ENCODE assay signal across 8 cellular contexts in genomic region chr11:60334005-60334620, GRCh38. TPM values are rescaled to one million over a fixed set of nuclear protein-coding genes. Genes with fewer than 3 reads are reported as not detected.
DNase-seq lines count a peak whose midpoint lies in the region; ATAC-seq and TF ChIP-seq lines count a peak whose summit lies in the region.

No MANE protein-coding gene starts in this region.

- TF ChIP-seq POLR2A in gastroesophageal sphincter (IDR thresholded peaks at IDR 0.05), result no peak

- H3K4me1 ChIP-seq in gastroesophageal sphincter (no peaks in the 10 kb centered on the region), psoas muscle (no peaks in the 10 kb centered on the region)

- H3K36me3 Mint-ChIP-seq in activated T-helper 1 cell treated with anti-CD3 and anti-CD28 coated beads, Interleukin-12 subunit alpha, Interleukin-12 subunit beta, Interleukin-2, Interleukin-4 antibody, amounts not matched to agents 30 ng/mL and 10 ng/mL and 1 ng/mL, durations not matched to agents 14 hours and 24 hours and 36 hours (ENCODE audit: low read depth), result no peaks in the 10 kb centered on the region

- WGBS in gastroesophageal sphincter (ENCODE audit: low coverage in 1 of 2), 2 donors, result 17 to 31% methylated on average over 1 to 2 of the region's 2 CpGs
- WGBS in psoas muscle, 3 donors, result 9 to 26% (median 24%) methylated on average over 2 of the region's 2 CpGs

- TF ChIP-seq EP300 in gastroesophageal sphincter (IDR thresholded peaks at IDR 0.05), result no peak

- H3K4me1 Mint-ChIP-seq in activated T-helper 1 cell treated with anti-CD3 and anti-CD28 coated beads, Interleukin-12 subunit alpha, Interleukin-12 subunit beta, Interleukin-2, Interleukin-4 antibody, amounts not matched to agents 30 ng/mL and 10 ng/mL and 1 ng/mL, durations not matched to agents 14 hours and 24 hours and 36 hours (ENCODE audit: low read depth), result no peaks in the 10 kb centered on the region

- H3K27me3 Mint-ChIP-seq in activated T-helper 1 cell treated with anti-CD3 and anti-CD28 coated beads, Interleukin-12 subunit alpha, Interleukin-12 subunit beta, Interleukin-2, Interleukin-4 antibody, amounts not matched to agents 30 ng/mL and 10 ng/mL and 1 ng/mL, durations not matched to agents 14 hours and 24 hours and 36 hours (ENCODE audit: insufficient read depth), result peaks cover 2% of the 10 kb centered on the region

- H3K27ac ChIP-seq in gastroesophageal sphincter (no peak overlapping the region), psoas muscle (no peak overlapping the region)

- H3K36me3 ChIP-seq in gastroesophageal sphincter, result no peaks in the 10 kb centered on the region
- no peaks in the 10 kb centered on the region for H3K36me3 ChIP-seq in psoas muscle (ENCODE audit: insufficient read depth in 1 of 2, low read depth in 1 of 2)

- peak in 3 of 4 experiments; percentile 11 to 53 (median 36) for TF ChIP-seq CTCF in gastroesophageal sphincter (IDR thresholded peaks at IDR 0.05)
- TF ChIP-seq CTCF in psoas muscle (IDR thresholded peaks at IDR 0.05), result peak; percentile 40

- no peak overlapping the region for H3K27ac Mint-ChIP-seq in activated T-helper 1 cell treated with anti-CD3 and anti-CD28 coated beads, Interleukin-12 subunit alpha, Interleukin-12 subunit beta, Interleukin-2, Interleukin-4 antibody, amounts not matched to agents 30 ng/mL and 10 ng/mL and 1 ng/mL, durations not matched to agents 14 hours and 24 hours and 36 hours

- H3K4me3 ChIP-seq in gastroesophageal sphincter, result no peak overlapping the region
- H3K4me3 ChIP-seq in psoas muscle, result no peak overlapping the region

- intact Hi-C loops in activated T-helper 1 cell treated with anti-CD3 and anti-CD28 coated beads, Interleukin-12 subunit alpha, Interleukin-12 subunit beta, Interleukin-2, Interleukin-4 antibody, amounts not matched to agents 30 ng/mL and 10 ng/mL and 1 ng/mL, durations not matched to agents 14 hours and 24 hours and 36 hours (cut with micrococcal nuclease), result loop anchor here (2.0 kb wide), 1 partner anchor 285 kb away; no protein-coding TSS in a partner anchor
- intact Hi-C loops in psoas muscle (cut with DNase I), result no loop called here

- no peaks in the 10 kb centered on the region for H3K9me3 Mint-ChIP-seq in activated T-helper 1 cell treated with anti-CD3 and anti-CD28 coated beads, Interleukin-12 subunit alpha, Interleukin-12 subunit beta, Interleukin-2, Interleukin-4 antibody, amounts not matched to agents 30 ng/mL and 10 ng/mL and 1 ng/mL, durations not matched to agents 14 hours and 24 hours and 36 hours

- H3K27me3 ChIP-seq in gastroesophageal sphincter, result no peaks in the 10 kb centered on the region
- H3K27me3 ChIP-seq in psoas muscle (ENCODE audit: insufficient read depth in 3 of 3, low read length in 2 of 3), result no peaks in the 10 kb centered on the region

- ATAC-seq in HG03442 (IDR thresholded peaks at IDR 0.05; ENCODE audit: unreplicated experiment) (peak; percentile 51), gastroesophageal sphincter (no peak), psoas muscle (no peak)

- H3K4me3 Mint-ChIP-seq in activated T-helper 1 cell treated with anti-CD3 and anti-CD28 coated beads, Interleukin-12 subunit alpha, Interleukin-12 subunit beta, Interleukin-2, Interleukin-4 antibody, amounts not matched to agents 30 ng/mL and 10 ng/mL and 1 ng/mL, durations not matched to agents 14 hours and 24 hours and 36 hours, result no peak overlapping the region

- DNase-seq in NCI-H446 (lab: John Stamatoyannopoulos, UW) (peak; percentile 6 to 59), NCI-H446 treated with DMSO at 0.1 percent for 48 hours (lab: John Stamatoyannopoulos, UW) (no peak), RKO (ENCODE audit: low spot score) (peak; percentile 76), psoas muscle (no peak), NCI-H524 treated with DMSO at 0.1 percent for 48 hours (lab: John Stamatoyannopoulos, UW) (no peak)
- DNase-seq in activated T-helper 1 cell treated with anti-CD3 and anti-CD28 coated beads, Interleukin-12 subunit alpha, Interleukin-12 subunit beta, Interleukin-2, Interleukin-4 antibody, amounts not matched to agents 30 ng/mL and 10 ng/mL and 1 ng/mL, durations not matched to agents 14 hours and 24 hours and 36 hours (ENCODE audit: low spot score), result peak; percentile 33

- H3K9me3 ChIP-seq in gastroesophageal sphincter (peaks cover 0 to 15% (median 0%) of the 10 kb centered on the region in 3 donors), psoas muscle (no peaks in the 10 kb centered on the region)

RNA-seq across cellular contexts. Expression of gene MS4A6E, which starts 7.1 kb away (rescaled TPM):
- not detected in 2 replicates for total RNA-seq in activated T-helper 1 cell treated with anti-CD3 and anti-CD28 coated beads, Interleukin-12 subunit alpha, Interleukin-12 subunit beta, Interleukin-2, Interleukin-4 antibody, amounts not matched to agents 30 ng/mL and 10 ng/mL and 1 ng/mL, durations not matched to agents 14 hours and 24 hours and 36 hours
- not detected for total RNA-seq in gastroesophageal sphincter
- not detected for total RNA-seq in psoas muscle
- not detected for polyA plus RNA-seq in psoas muscle

RNA-seq across cellular contexts. Expression of gene MS4A7, which starts 44.2 kb away (rescaled TPM):
- total RNA-seq in activated T-helper 1 cell treated with anti-CD3 and anti-CD28 coated beads, Interleukin-12 subunit alpha, Interleukin-12 subunit beta, Interleukin-2, Interleukin-4 antibody, amounts not matched to agents 30 ng/mL and 10 ng/mL and 1 ng/mL, durations not matched to agents 14 hours and 24 hours and 36 hours, result not detected in 2 replicates
- total RNA-seq in gastroesophageal sphincter (10 to 100 TPM; 15.0 to 34.2 (median 23.5) TPM), psoas muscle (1 to 10 TPM; 3.8 to 5.4 (median 5.0) TPM)
- polyA plus RNA-seq in psoas muscle, result 1 to 10 TPM; 1.0 to 1.5 (median 1.1) TPM

RNA-seq across cellular contexts. Expression of gene MS4A4A, which starts 53.6 kb away (rescaled TPM):
- total RNA-seq in activated T-helper 1 cell treated with anti-CD3 and anti-CD28 coated beads, Interleukin-12 subunit alpha, Interleukin-12 subunit beta, Interleukin-2, Interleukin-4 antibody, amounts not matched to agents 30 ng/mL and 10 ng/mL and 1 ng/mL, durations not matched to agents 14 hours and 24 hours and 36 hours, result not detected in 2 replicates
- total RNA-seq in gastroesophageal sphincter, result 10 to 100 TPM; 10.5 to 65.7 (median 25.8) TPM
- 1 to 10 TPM; 6.7 to 9.4 (median 8.3) TPM for total RNA-seq in psoas muscle
- polyA plus RNA-seq in psoas muscle, result 1 to 10 TPM; 2.4 to 6.0 (median 2.4) TPM

Comparison
In these comparisons a context has a peak if more than half of its experiments do, and no peak if none do; other contexts are left out.
1. DNase-seq: peak in NCI-H446 (2 of 2), RKO (single experiment) and activated T-helper 1 cell treated with anti-CD3 and anti-CD28 coated beads, Interleukin-12 subunit alpha, Interleukin-12 subunit beta, Interleukin-2, Interleukin-4 antibody, amounts not matched to agents 30 ng/mL and 10 ng/mL and 1 ng/mL, durations not matched to agents 14 hours and 24 hours and 36 hours (single experiment); none in NCI-H446 treated with DMSO at 0.1 percent for 48 hours (single experiment), psoas muscle (0 of 2) and NCI-H524 treated with DMSO at 0.1 percent for 48 hours (single experiment).